ENCODE assay signal across 26 cellular contexts in genomic region chr7:74240482-74240881, GRCh38.
"Had no signal": no experiment of that assay in that cellular context is flagged by ENCODE, and none has a peak within 500 bp of the region (broad histone marks: within the 10 kb centered on the region; RNA-seq: fewer than 3 reads in every experiment).

No MANE protein-coding gene starts in this region.

- H3K4me3 ChIP-seq: spleen, testis, upper lobe of left lung had no signal

- H3K27me3 ChIP-seq: spleen, testis, upper lobe of left lung had no signal

- H3K9me3 ChIP-seq: spleen, testis, upper lobe of left lung had no signal

- DNase-seq: activated CD4-positive, alpha-beta T cell treated with anti-CD3 and anti-CD28 coated beads, Interleukin-2, amount 10 ng/mL, durations not matched to agents 7 days and 5 days; activated CD8-positive, alpha-beta memory T cell treated with anti-CD3 and anti-CD28 coated beads, Interleukin-2, amount 10 ng/mL, durations not matched to agents 7 days and 5 days; activated CD8-positive, alpha-beta T cell treated with anti-CD3 and anti-CD28 coated beads for 36 hours; activated effector memory CD4-positive, alpha-beta T cell treated with anti-CD3 and anti-CD28 coated beads, Interleukin-2, amount 50 U/mL, for 16 hours; activated naive CD4-positive, alpha-beta T cell treated with anti-CD3 and anti-CD28 coated beads, Interleukin-2, amount 50 U/mL, for 16 hours; activated naive CD8-positive, alpha-beta T cell treated with anti-CD3 and anti-CD28 coated beads, Interleukin-2, amount 50 U/mL, for 24 hours; activated T-cell treated with anti-CD3 and anti-CD28 coated beads for 4 hours; cortex of kidney; erythroblast; foreskin fibroblast; immature natural killer cell; kidney glomerular epithelial cell; left ventricle myocardium superior; naive thymus-derived CD4-positive, alpha-beta T cell; occipital lobe; posterior cingulate gyrus; retina; spleen; stimulated activated CD4-positive, alpha-beta T cell treated with anti-CD3 and anti-CD28 coated beads, Interleukin-4, amount 100 ng/mL, for 1 hour; stimulated activated naive CD4-positive, alpha-beta T cell; testis; upper lobe of left lung had no signal

- H3K27ac Mint-ChIP-seq: activated CD4-positive, alpha-beta T cell treated with anti-CD3 and anti-CD28 coated beads, Interleukin-2, amount 10 ng/mL, durations not matched to agents 7 days and 5 days; activated CD8-positive, alpha-beta memory T cell treated with anti-CD3 and anti-CD28 coated beads, Interleukin-2, amount 10 ng/mL, durations not matched to agents 7 days and 5 days; activated CD8-positive, alpha-beta T cell treated with anti-CD3 and anti-CD28 coated beads for 36 hours; activated naive CD8-positive, alpha-beta T cell treated with anti-CD3 and anti-CD28 coated beads, Interleukin-2, amount 50 U/mL, for 24 hours; immature natural killer cell had no signal

- H3K4me1 ChIP-seq: testis, upper lobe of left lung had no signal

- ATAC-seq: activated CD4-positive, CD25-positive, alpha-beta regulatory T cell treated with anti-CD3 and anti-CD28 coated beads, Interleukin-2, amount 50 U/mL, for 24 hours; activated CD8-positive, alpha-beta memory T cell treated with anti-CD3 and anti-CD28 coated beads, Interleukin-2, amount 10 ng/mL, durations not matched to agents 7 days and 5 days; activated CD8-positive, alpha-beta T cell treated with anti-CD3 and anti-CD28 coated beads for 36 hours; activated naive CD8-positive, alpha-beta T cell treated with anti-CD3 and anti-CD28 coated beads, Interleukin-2, amount 50 U/mL, for 24 hours; left ventricle myocardium superior; naive thymus-derived CD4-positive, alpha-beta T cell had no signal

- H3K4me3 Mint-ChIP-seq: activated CD4-positive, alpha-beta T cell treated with anti-CD3 and anti-CD28 coated beads, Interleukin-2, amount 10 ng/mL, durations not matched to agents 7 days and 5 days; activated CD8-positive, alpha-beta memory T cell treated with anti-CD3 and anti-CD28 coated beads, Interleukin-2, amount 10 ng/mL, durations not matched to agents 7 days and 5 days; activated CD8-positive, alpha-beta T cell treated with anti-CD3 and anti-CD28 coated beads for 36 hours; activated naive CD8-positive, alpha-beta T cell treated with anti-CD3 and anti-CD28 coated beads, Interleukin-2, amount 50 U/mL, for 24 hours; immature natural killer cell; naive thymus-derived CD4-positive, alpha-beta T cell; neural crest cell had no signal

- H3K4me1 Mint-ChIP-seq: neural crest cell had no signal

- H3K9me3 Mint-ChIP-seq: activated CD4-positive, alpha-beta T cell treated with anti-CD3 and anti-CD28 coated beads, Interleukin-2, amount 10 ng/mL, durations not matched to agents 7 days and 5 days; activated CD8-positive, alpha-beta T cell treated with anti-CD3 and anti-CD28 coated beads for 36 hours; activated naive CD8-positive, alpha-beta T cell treated with anti-CD3 and anti-CD28 coated beads, Interleukin-2, amount 50 U/mL, for 24 hours; immature natural killer cell; memory B cell; naive thymus-derived CD4-positive, alpha-beta T cell; neural crest cell had no signal

- H3K27me3 Mint-ChIP-seq: activated CD4-positive, alpha-beta T cell treated with anti-CD3 and anti-CD28 coated beads, Interleukin-2, amount 10 ng/mL, durations not matched to agents 7 days and 5 days; activated CD8-positive, alpha-beta memory T cell treated with anti-CD3 and anti-CD28 coated beads, Interleukin-2, amount 10 ng/mL, durations not matched to agents 7 days and 5 days; activated CD8-positive, alpha-beta T cell treated with anti-CD3 and anti-CD28 coated beads for 36 hours; activated naive CD8-positive, alpha-beta T cell treated with anti-CD3 and anti-CD28 coated beads, Interleukin-2, amount 50 U/mL, for 24 hours; memory B cell; naive thymus-derived CD4-positive, alpha-beta T cell had no signal

- H3K27ac ChIP-seq: testis, upper lobe of left lung, VCaP had no signal
